14 cellular contexts compared by ENCODE assay signal in the genomic region with DNA sequence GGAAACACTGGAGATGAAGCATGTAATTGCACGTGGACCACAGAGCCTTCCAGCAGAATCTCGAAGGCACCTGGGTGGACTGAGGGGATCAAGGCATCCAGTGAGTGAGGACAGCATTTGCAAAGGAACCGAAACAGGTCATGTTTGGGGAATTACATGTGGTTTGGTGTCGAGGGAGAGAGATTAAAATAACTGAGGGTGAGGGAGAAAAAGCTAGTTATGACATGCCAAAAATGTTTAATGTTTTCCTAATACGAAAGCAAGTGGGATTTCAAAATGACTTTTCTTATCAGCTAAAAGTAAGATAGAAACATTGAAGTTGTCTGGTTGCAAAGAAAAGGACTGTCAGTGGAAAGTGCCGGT.
"Had no signal": no experiment of that assay in that cellular context is flagged by ENCODE, and none has a peak within 500 bp of the region (broad histone marks: within the 10 kb centered on the region; RNA-seq: fewer than 3 reads in every experiment).

No MANE protein-coding gene starts in this region.

- H3K9me3 ChIP-seq: lower lobe of right lung, right lobe of liver, suprapubic skin, upper lobe of right lung had no signal

- H3K36me3 Mint-ChIP-seq: activated CD4-positive, alpha-beta memory T cell treated with anti-CD3 and anti-CD28 coated beads for 36 hours; activated naive CD8-positive, alpha-beta T cell treated with anti-CD3 and anti-CD28 coated beads, Interleukin-2, amount 10 ng/mL, durations not matched to agents 7 days and 5 days; natural killer cell had no signal

- H3K4me3 Mint-ChIP-seq: activated CD4-positive, alpha-beta memory T cell treated with anti-CD3 and anti-CD28 coated beads for 36 hours; activated naive CD8-positive, alpha-beta T cell treated with anti-CD3 and anti-CD28 coated beads, Interleukin-2, amount 10 ng/mL, durations not matched to agents 7 days and 5 days; natural killer cell had no signal

- H3K4me3 ChIP-seq: lower lobe of right lung, right lobe of liver, suprapubic skin, upper lobe of right lung had no signal

- H3K4me1 ChIP-seq: lower lobe of right lung, right lobe of liver, suprapubic skin, upper lobe of right lung had no signal

- DNase-seq: activated CD4-positive, alpha-beta memory T cell treated with anti-CD3 and anti-CD28 coated beads for 36 hours; activated CD8-positive, alpha-beta memory T cell treated with anti-CD3 and anti-CD28 coated beads, Interleukin-2, amount 50 U/mL, for 4 hours; activated naive CD8-positive, alpha-beta T cell treated with anti-CD3 and anti-CD28 coated beads, Interleukin-2, amount 10 ng/mL, durations not matched to agents 7 days and 5 days; effector CD8-positive, alpha-beta T cell; lower lobe of right lung; natural killer cell; occipital lobe; right lobe of liver; stimulated activated naive CD8-positive, alpha-beta T cell treated with anti-CD3 and anti-CD28 coated beads, Interleukin-15, Interleukin-2, amounts not matched to agents 100 U/mL and 50 U/mL, for 24 hours; upper lobe of right lung had no signal

- H3K4me1 Mint-ChIP-seq: activated naive CD8-positive, alpha-beta T cell treated with anti-CD3 and anti-CD28 coated beads, Interleukin-2, amount 10 ng/mL, durations not matched to agents 7 days and 5 days; natural killer cell had no signal

- H3K36me3 ChIP-seq: lower lobe of right lung, right lobe of liver, suprapubic skin, upper lobe of right lung had no signal

- H3K27ac ChIP-seq: lower lobe of right lung, right lobe of liver, suprapubic skin, upper lobe of right lung, VCaP had no signal

- H3K27me3 Mint-ChIP-seq: activated CD4-positive, alpha-beta memory T cell treated with anti-CD3 and anti-CD28 coated beads for 36 hours had no signal

- H3K27me3 ChIP-seq: right lobe of liver, upper lobe of right lung had no signal

- H3K9me3 Mint-ChIP-seq: activated CD4-positive, alpha-beta memory T cell treated with anti-CD3 and anti-CD28 coated beads for 36 hours; activated naive CD8-positive, alpha-beta T cell treated with anti-CD3 and anti-CD28 coated beads, Interleukin-2, amount 10 ng/mL, durations not matched to agents 7 days and 5 days; natural killer cell had no signal

- H3K27ac Mint-ChIP-seq: activated CD4-positive, alpha-beta memory T cell treated with anti-CD3 and anti-CD28 coated beads for 36 hours; activated naive CD8-positive, alpha-beta T cell treated with anti-CD3 and anti-CD28 coated beads, Interleukin-2, amount 10 ng/mL, durations not matched to agents 7 days and 5 days; natural killer cell; progenitor cell of endocrine pancreas had no signal

- FAIRE-seq: colon had no signal
